29 cellular contexts compared by ENCODE assay signal in the genomic region with DNA sequence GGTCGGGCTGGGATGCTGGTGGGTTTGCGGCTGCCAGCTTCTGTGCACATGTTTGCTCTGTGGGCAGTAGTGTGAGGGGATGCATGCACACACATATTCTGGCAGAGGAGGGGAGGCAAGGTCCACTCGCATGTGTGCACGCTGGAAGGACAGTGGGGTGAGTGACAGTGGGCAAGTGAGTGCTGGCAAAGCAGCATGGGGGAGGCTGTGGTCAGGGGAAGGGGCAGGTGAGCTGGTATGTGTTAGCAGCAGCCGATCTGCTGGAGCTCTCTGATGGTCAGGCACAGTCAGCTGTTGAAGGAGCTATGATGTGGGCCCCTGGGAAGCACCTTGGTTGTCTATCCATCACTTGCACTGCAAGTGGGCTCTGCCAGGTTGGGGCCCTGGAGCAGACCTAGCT.
"Had no signal": no experiment of that assay in that cellular context is flagged by ENCODE, and none has a peak within 500 bp of the region (broad histone marks: within the 10 kb centered on the region; RNA-seq: fewer than 3 reads in every experiment).

No MANE protein-coding gene starts in this region.

- DNase-seq: dermis blood vessel endothelial cell; effector memory CD4-positive, alpha-beta T cell; foreskin keratinocyte; hypothalamus; immature natural killer cell; mammary epithelial cell; mesendoderm; midbrain; naive thymus-derived CD4-positive, alpha-beta T cell; occipital lobe; ovary; psoas muscle; right cardiac atrium; sigmoid colon; stimulated activated CD4-positive, alpha-beta T cell treated with anti-CD3 and anti-CD28 coated beads, Interleukin-2, amount 100 ng/mL, for 24 hours; stimulated activated CD4-positive, alpha-beta T cell treated with anti-CD3 and anti-CD28 coated beads, Interleukin-4, amount 100 ng/mL, for 24 hours; stimulated activated naive CD8-positive, alpha-beta T cell treated with anti-CD3 and anti-CD28 coated beads, Interleukin-15, Interleukin-2, amounts not matched to agents 100 U/mL and 50 U/mL, for 24 hours; substantia nigra; testis; upper lobe of left lung had no signal

- H3K36me3 ChIP-seq: esophagus muscularis mucosa, ovary, sigmoid colon, tibial nerve, upper lobe of left lung, vagina had no signal

- H3K4me3 ChIP-seq: coronary artery, esophagus muscularis mucosa, ovary, psoas muscle, sigmoid colon, testis, tibial nerve, upper lobe of left lung, vagina had no signal

- H3K27me3 Mint-ChIP-seq: naive thymus-derived CD4-positive, alpha-beta T cell; stimulated activated memory B cell treated with anti-CD40 and anti-IgM and Interleukin-4, amounts not matched to agents 10 μg/mL and 1 μg/mL and 100 μg/mL, for 72 hours had no signal

- H3K4me1 Mint-ChIP-seq: immature natural killer cell; naive thymus-derived CD4-positive, alpha-beta T cell; nephron; stimulated activated memory B cell treated with anti-CD40 and anti-IgM and Interleukin-4, amounts not matched to agents 10 μg/mL and 1 μg/mL and 100 μg/mL, for 72 hours had no signal

- H3K27ac ChIP-seq: coronary artery, esophagus muscularis mucosa, foreskin keratinocyte, ovary, psoas muscle, sigmoid colon, testis, tibial nerve, upper lobe of left lung, vagina had no signal

- H3K27me3 ChIP-seq: esophagus muscularis mucosa, foreskin keratinocyte, ovary, sigmoid colon, testis, tibial nerve, upper lobe of left lung, vagina had no signal

- H3K36me3 Mint-ChIP-seq: naive thymus-derived CD4-positive, alpha-beta T cell; stimulated activated memory B cell treated with anti-CD40 and anti-IgM and Interleukin-4, amounts not matched to agents 10 μg/mL and 1 μg/mL and 100 μg/mL, for 72 hours had no signal

- H3K27ac Mint-ChIP-seq: immature natural killer cell; naive thymus-derived CD4-positive, alpha-beta T cell; nephron; stimulated activated memory B cell treated with anti-CD40 and anti-IgM and Interleukin-4, amounts not matched to agents 10 μg/mL and 1 μg/mL and 100 μg/mL, for 72 hours had no signal

- H3K4me1 ChIP-seq: esophagus muscularis mucosa, foreskin keratinocyte, psoas muscle, sigmoid colon, testis, tibial nerve, upper lobe of left lung, vagina had no signal

- H3K9me3 ChIP-seq: ovary, psoas muscle, testis, vagina had no signal

- FAIRE-seq: endothelial cell of umbilical vein, keratinocyte had no signal

- H3K4me3 Mint-ChIP-seq: immature natural killer cell; naive thymus-derived CD4-positive, alpha-beta T cell; nephron; stimulated activated memory B cell treated with anti-CD40 and anti-IgM and Interleukin-4, amounts not matched to agents 10 μg/mL and 1 μg/mL and 100 μg/mL, for 72 hours had no signal

- ATAC-seq: foreskin keratinocyte; left lobe of liver; naive thymus-derived CD4-positive, alpha-beta T cell; psoas muscle; right cardiac atrium; stimulated activated memory B cell treated with anti-CD40 and anti-IgM and Interleukin-4, amounts not matched to agents 10 μg/mL and 1 μg/mL and 100 μg/mL, for 72 hours; stimulated activated naive CD8-positive, alpha-beta T cell treated with anti-CD3 and anti-CD28 coated beads, Interleukin-15, Interleukin-2, amounts not matched to agents 100 U/mL and 50 U/mL, for 24 hours had no signal
